13 cellular contexts compared by ENCODE assay signal in the genomic region with DNA sequence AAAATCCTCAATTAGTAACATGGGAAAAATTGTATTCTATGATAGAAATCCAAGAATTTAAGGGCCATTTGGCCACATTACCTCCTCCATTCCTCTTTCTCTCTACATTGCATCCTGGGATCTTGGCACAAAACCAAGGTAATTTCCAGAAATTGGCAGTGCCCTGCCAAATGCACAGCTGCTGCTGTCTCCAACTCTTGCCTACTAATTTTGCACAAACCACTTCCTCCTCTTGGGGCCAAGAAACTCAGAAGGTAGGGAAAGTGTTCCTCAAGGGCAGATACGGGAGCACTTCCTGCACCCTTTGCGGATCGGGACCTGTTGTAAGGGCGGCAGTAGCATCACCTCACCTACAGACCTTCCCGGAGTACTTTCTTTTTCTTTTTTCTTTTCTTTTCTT. TPM values are rescaled to one million over a fixed set of nuclear protein-coding genes. Genes with fewer than 3 reads are reported as not detected.
DNase-seq lines count a peak whose midpoint lies in the region; ATAC-seq and TF ChIP-seq lines count a peak whose summit lies in the region.
"Had no signal": no experiment of that assay in that cellular context is flagged by ENCODE, and none has a peak within 500 bp of the region (broad histone marks: within the 10 kb centered on the region; RNA-seq: fewer than 3 reads in every experiment).

No MANE protein-coding gene starts in this region.

- H3K4me1 ChIP-seq in foreskin keratinocyte = no peaks in the 10 kb centered on the region

- H3K4me3 Mint-ChIP-seq in activated CD8-positive, alpha-beta T cell treated with anti-CD3 and anti-CD28 coated beads, Interleukin-2, amount 10 ng/mL, durations not matched to agents 7 days and 5 days = no peak overlapping the region
- no peak overlapping the region for H3K4me3 Mint-ChIP-seq in nephron progenitor cell
- H3K4me3 Mint-ChIP-seq: H9 had no signal

- H3K4me1 Mint-ChIP-seq in activated CD8-positive, alpha-beta T cell treated with anti-CD3 and anti-CD28 coated beads, Interleukin-2, amount 10 ng/mL, durations not matched to agents 7 days and 5 days (ENCODE audit: low read depth) = no peaks in the 10 kb centered on the region
- H3K4me1 Mint-ChIP-seq in nephron progenitor cell = no peaks in the 10 kb centered on the region

- peaks cover 8% of the 10 kb centered on the region for H3K27me3 Mint-ChIP-seq in activated CD8-positive, alpha-beta T cell treated with anti-CD3 and anti-CD28 coated beads, Interleukin-2, amount 10 ng/mL, durations not matched to agents 7 days and 5 days (ENCODE audit: low read depth)
- H3K27me3 Mint-ChIP-seq in nephron progenitor cell (ENCODE audit: low read depth, poor library complexity) = peaks cover 11% of the 10 kb centered on the region

- H3K27ac ChIP-seq in C4-2B (peak overlapping the region; percentile 3; the same call in 1 of the 2 replicates), foreskin keratinocyte (no peak overlapping the region)

- peaks cover 9% of the 10 kb centered on the region for H3K27me3 ChIP-seq in foreskin keratinocyte

- H3K27ac Mint-ChIP-seq in activated CD8-positive, alpha-beta T cell treated with anti-CD3 and anti-CD28 coated beads, Interleukin-2, amount 10 ng/mL, durations not matched to agents 7 days and 5 days = no peak overlapping the region
- H3K27ac Mint-ChIP-seq in nephron progenitor cell = no peak overlapping the region
- H3K27ac Mint-ChIP-seq: activated T-helper 2 cell treated with anti-CD3 and anti-CD28 coated beads, Interferon-gamma antibody, Interleukin-2, Interleukin-4, amounts not matched to agents 10 μg/mL and 5 μg/mL and 100 μg/mL, durations not matched to agents 14 hours and 24 hours and 36 hours; H9 had no signal

- DNase-seq in M059J (ENCODE audit: low read depth) (peak; percentile 60), RPMI8226 (peak; percentile 76), foreskin keratinocyte (peak; percentile 66 to 80), nephron progenitor cell (no peak)
- no peak for DNase-seq in activated CD8-positive, alpha-beta T cell treated with anti-CD3 and anti-CD28 coated beads, Interleukin-2, amount 10 ng/mL, durations not matched to agents 7 days and 5 days
- DNase-seq: dermis blood vessel endothelial cell; H9; hippocampal formation; stimulated activated CD8-positive, alpha-beta memory T cell treated with anti-CD3 and anti-CD28 coated beads, Interleukin-4, amount 100 ng/mL, for 48 hours had no signal

- TF ChIP-seq CTCF in C4-2B (conservative IDR thresholded peaks at IDR 0.05) (no peak), foreskin keratinocyte (conservative IDR thresholded peaks at IDR 0.05) (no peak), nephron progenitor cell (IDR thresholded peaks at IDR 0.05) (no peak)

- H3K9me3 Mint-ChIP-seq in activated CD8-positive, alpha-beta T cell treated with anti-CD3 and anti-CD28 coated beads, Interleukin-2, amount 10 ng/mL, durations not matched to agents 7 days and 5 days (ENCODE audit: insufficient read depth) = no peaks in the 10 kb centered on the region
- H3K9me3 Mint-ChIP-seq in nephron progenitor cell = peaks cover 3% of the 10 kb centered on the region
- H3K9me3 Mint-ChIP-seq: activated T-helper 2 cell treated with anti-CD3 and anti-CD28 coated beads, Interferon-gamma antibody, Interleukin-2, Interleukin-4, amounts not matched to agents 10 μg/mL and 5 μg/mL and 100 μg/mL, durations not matched to agents 14 hours and 24 hours and 36 hours; H9 had no signal

- CTCF ChIA-PET in activated CD8-positive, alpha-beta T cell treated with anti-CD3 and anti-CD28 coated beads, Interleukin-2, amount 10 ng/mL, durations not matched to agents 7 days and 5 days (lab: Charles Lee) = no interaction called here

- no peaks in the 10 kb centered on the region for H3K36me3 Mint-ChIP-seq in activated CD8-positive, alpha-beta T cell treated with anti-CD3 and anti-CD28 coated beads, Interleukin-2, amount 10 ng/mL, durations not matched to agents 7 days and 5 days (ENCODE audit: low read depth)
- no peaks in the 10 kb centered on the region for H3K36me3 Mint-ChIP-seq in nephron progenitor cell (ENCODE audit: low read depth)

- POLR2A ChIA-PET in activated CD8-positive, alpha-beta T cell treated with anti-CD3 and anti-CD28 coated beads, Interleukin-2, amount 10 ng/mL, durations not matched to agents 7 days and 5 days (lab: Charles Lee) = no interaction called here

- ATAC-seq in foreskin keratinocyte (peak; percentile 69), HG03097 (IDR thresholded peaks at IDR 0.05; ENCODE audit: low FRiP score, unreplicated experiment) (no peak), GM18909 (IDR thresholded peaks at IDR 0.05; ENCODE audit: poor library complexity, unreplicated experiment) (no peak)
- no peak for ATAC-seq in activated CD8-positive, alpha-beta T cell treated with anti-CD3 and anti-CD28 coated beads, Interleukin-2, amount 10 ng/mL, durations not matched to agents 7 days and 5 days

RNA-seq across cellular contexts. Expression of a gene that starts 57.8 kb away (rescaled TPM):
- 30.9 and 47.9 TPM in 2 replicates for total RNA-seq in M059J (2014; rRNA removed; shearing (Covaris generic))
- 14.5 and 15.0 TPM in 2 replicates for total RNA-seq in foreskin keratinocyte
- 12.3 and 16.3 TPM in 2 replicates for polyA plus RNA-seq in foreskin keratinocyte
- total RNA-seq in activated CD8-positive, alpha-beta T cell treated with anti-CD3 and anti-CD28 coated beads, Interleukin-2, amount 10 ng/mL, durations not matched to agents 7 days and 5 days = 10 to 100 TPM; 10.6 to 12.4 TPM

Comparison
In these comparisons a context has a peak if more than half of its experiments do, and no peak if none do; other contexts are left out.
1. DNase-seq: peak in M059J (single experiment), RPMI8226 (single experiment) and foreskin keratinocyte (2 of 2); none in activated CD8-positive, alpha-beta T cell treated with anti-CD3 and anti-CD28 coated beads, Interleukin-2, amount 10 ng/mL, durations not matched to agents 7 days and 5 days (single experiment) and nephron progenitor cell (single experiment).